12 cellular contexts compared by ENCODE assay signal in the genomic region with DNA sequence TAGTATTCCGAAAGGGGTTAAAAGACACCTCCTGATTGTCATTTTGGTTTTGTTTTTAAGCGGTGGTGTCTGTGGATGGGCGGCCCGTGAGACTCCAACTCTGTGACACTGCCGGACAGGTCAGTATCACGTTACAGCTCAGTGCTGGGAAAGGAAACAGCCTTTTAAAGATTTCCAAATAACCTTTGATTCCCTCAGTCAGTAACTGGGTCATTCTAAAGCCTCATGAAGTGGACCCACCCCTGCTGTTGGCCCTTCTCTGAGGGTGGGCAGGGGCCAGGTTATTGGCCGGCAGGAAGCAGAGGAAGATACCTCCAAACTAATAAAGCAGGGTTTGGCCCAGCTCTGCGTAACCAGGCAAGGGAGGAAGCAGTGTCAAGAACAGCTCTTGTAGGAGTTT. TPM values are rescaled to one million over a fixed set of nuclear protein-coding genes. Genes with fewer than 3 reads are reported as not detected.
A peak's percentile ranks its signal among the peaks of the same experiment; 100 is the strongest.
DNase-seq lines count a peak whose midpoint lies in the region; ATAC-seq and TF ChIP-seq lines count a peak whose summit lies in the region.
"Had no signal": no experiment of that assay in that cellular context is flagged by ENCODE, and none has a peak within 500 bp of the region (broad histone marks: within the 10 kb centered on the region; RNA-seq: fewer than 3 reads in every experiment).

No MANE protein-coding gene starts in this region.

- TF ChIP-seq POLR2A in sigmoid colon (IDR thresholded peaks at IDR 0.05), result no peak

- TF ChIP-seq EP300 in sigmoid colon (IDR thresholded peaks at IDR 0.05), result no peak

- H3K4me1 Mint-ChIP-seq in CD4-positive, alpha-beta T cell (ENCODE audit: low read depth), result peaks cover 34% of the 10 kb centered on the region

- no peaks in the 10 kb centered on the region for H3K9me3 Mint-ChIP-seq in CD4-positive, alpha-beta T cell

- no peak overlapping the region for H3K27ac ChIP-seq in CD4-positive, alpha-beta T cell (ENCODE audit: low read depth, low read length)
- H3K27ac ChIP-seq in angular gyrus (ENCODE audit: low read depth, low read length), result peak overlapping the region; percentile 87
- H3K27ac ChIP-seq in sigmoid colon, result peak overlapping the region; percentile 87 to 97 (median 92)
- H3K27ac ChIP-seq: BLaER1, SJSA1 had no signal

- H3K4me1 ChIP-seq in sigmoid colon, result peaks cover 0 to 36% (median 12%) of the 10 kb centered on the region in 4 donors

- peaks cover 0 to 35% (median 0%) of the 10 kb centered on the region in 4 donors for H3K36me3 ChIP-seq in sigmoid colon
- H3K36me3 ChIP-seq: BLaER1 had no signal

- peak overlapping the region; percentile 81 for H3K27ac Mint-ChIP-seq in CD4-positive, alpha-beta T cell

- WGBS in sigmoid colon, 2 donors, result 46 to 55% methylated on average over 8 of the region's 8 CpGs

- peak overlapping the region; percentile 92 for H3K4me3 Mint-ChIP-seq in CD4-positive, alpha-beta T cell

- DNase-seq in CD4-positive, alpha-beta T cell, result no peak
- DNase-seq in left lobe of liver (ENCODE audit: low spot score), result peak; percentile 60
- peak; percentile 75 for DNase-seq in sigmoid colon
- DNase-seq in iPS-NIHi11 (ENCODE audit: low spot score), result no peak
- DNase-seq in nucleus accumbens (lab: John Stamatoyannopoulos, UW), result no peak
- no peak for DNase-seq in activated naive CD4-positive, alpha-beta T cell (lab: John Stamatoyannopoulos, UW)
- no peak for DNase-seq in activated CD4-positive, alpha-beta T cell treated with anti-CD3 and anti-CD28 coated beads for 48 hours
- DNase-seq: activated CD4-positive, alpha-beta T cell treated with anti-CD3 and anti-CD28 coated beads, Interleukin-2, amount 50 U/mL, for 4 hours; stimulated activated CD4-positive, alpha-beta T cell treated with anti-CD3 and anti-CD28 coated beads, Interleukin-4, amount 100 ng/mL, for 1 hour had no signal

- intact Hi-C loops in CD4-positive, alpha-beta T cell (cut with DNase I, micrococcal nuclease), result no loop called here
- intact Hi-C loops in sigmoid colon (cut with DNase I), result loop anchor here (2.0 to 10.0 kb wide), 5 partner anchors 63 to 379 kb away; no protein-coding TSS in a partner anchor

- no peak for ATAC-seq in CD4-positive, alpha-beta T cell (ENCODE audit: poor library complexity)
- peak; percentile 30 for ATAC-seq in left lobe of liver

- TF ChIP-seq CTCF in CD4-positive, alpha-beta T cell (IDR thresholded peaks at IDR 0.05), result no peak
- TF ChIP-seq CTCF in sigmoid colon (IDR thresholded peaks at IDR 0.05), result no peak

- H3K9me3 ChIP-seq in CD4-positive, alpha-beta T cell (ENCODE audit: control insufficient read depth, low read length), result no peaks in the 10 kb centered on the region
- no peaks in the 10 kb centered on the region for H3K9me3 ChIP-seq in sigmoid colon
- H3K9me3 ChIP-seq: BLaER1, SJSA1 had no signal

- peak overlapping the region; percentile 94 to 96 (median 96) for H3K4me3 ChIP-seq in sigmoid colon
- H3K4me3 ChIP-seq: BLaER1 had no signal

- peaks cover 9% of the 10 kb centered on the region for H3K36me3 Mint-ChIP-seq in CD4-positive, alpha-beta T cell (ENCODE audit: low read depth)

- CTCF ChIA-PET in CD4-positive, alpha-beta T cell (lab: Charles Lee), result interaction anchor here (1.3 kb wide), 1 partner anchor 517 kb away, joined by 4 read pairs; no protein-coding TSS in a partner anchor

- no peaks in the 10 kb centered on the region for H3K27me3 Mint-ChIP-seq in CD4-positive, alpha-beta T cell

- H3K27me3 ChIP-seq in CD4-positive, alpha-beta T cell (ENCODE audit: control insufficient read depth, insufficient read depth, low read length), result no peaks in the 10 kb centered on the region
- H3K27me3 ChIP-seq in sigmoid colon, result no peaks in the 10 kb centered on the region
- H3K27me3 ChIP-seq: SJSA1 had no signal

- POLR2A ChIA-PET in CD4-positive, alpha-beta T cell (lab: Charles Lee), result interaction anchor here (1.1 kb wide), 1 partner anchor 392 kb away, joined by 4 read pairs; no protein-coding TSS in a partner anchor

RNA-seq across cellular contexts. Expression of a gene that starts 2.3 kb away (rescaled TPM):
- 1 to 10 TPM; 1.2 TPM for total RNA-seq in CD4-positive, alpha-beta T cell
- total RNA-seq in left lobe of liver (19.7 TPM), sigmoid colon (10 to 100 TPM in 3 of 4 donors, 1 to 10 TPM in 1; 9.7 to 24.6 (median 15.1) TPM)
- polyA plus RNA-seq in sigmoid colon, result 10 to 100 TPM; 18.3 to 58.7 (median 36.0) TPM

Comparison
In these comparisons a context has a peak if more than half of its experiments do, and no peak if none do; other contexts are left out.
1. DNase-seq: peak in left lobe of liver (single experiment) and sigmoid colon (single experiment); none in CD4-positive, alpha-beta T cell (0 of 10), iPS-NIHi11 (single experiment), nucleus accumbens (0 of 56), activated naive CD4-positive, alpha-beta T cell (0 of 4) and activated CD4-positive, alpha-beta T cell treated with anti-CD3 and anti-CD28 coated beads for 48 hours (single experiment).